1 cellular context compared by ENCODE assay signal in genomic region chr7:48421357-48421756, GRCh38.
TF ChIP-seq lines count a peak whose summit lies in the region.

No MANE protein-coding gene starts in this region.

TF ChIP-seq in IMR-90, 13 proteins besides CTCF, POLR2A, EP300 and RAD21 (continued from another document):
- no peak for TF ChIP-seq FOS (IDR thresholded peaks at IDR 0.05; ENCODE audit: low read depth, low read length)
TF ChIP-seq in IMR-90: peak in this region for 0.
